Comparison of ENCODE assay signal across 12 cellular contexts in the genomic region with DNA sequence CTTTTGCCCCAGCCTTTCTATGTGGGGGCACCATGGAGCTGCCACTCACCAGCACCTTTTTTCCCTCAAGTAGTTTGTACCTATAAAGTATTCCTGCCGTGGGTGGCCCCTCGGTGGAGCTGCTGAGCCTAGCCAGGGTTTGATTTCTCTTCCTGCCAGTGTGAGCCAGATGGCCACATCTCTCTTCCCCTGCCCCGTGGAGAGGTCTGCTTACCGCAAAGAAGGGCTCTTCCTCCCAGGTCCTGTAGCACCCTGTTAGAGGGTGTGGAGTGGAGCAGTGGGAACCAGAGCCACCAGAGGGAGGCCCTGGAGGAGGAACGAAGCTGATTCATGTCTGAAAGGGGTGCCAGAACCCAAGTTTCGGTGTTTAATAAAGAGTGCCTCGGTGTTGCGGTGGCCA.
DNase-seq lines count a peak whose midpoint lies in the region; ATAC-seq and TF ChIP-seq lines count a peak whose summit lies in the region.
"Had no signal": no experiment of that assay in that cellular context is flagged by ENCODE, and none has a peak within 500 bp of the region (broad histone marks: within the 10 kb centered on the region; RNA-seq: fewer than 3 reads in every experiment).

No MANE protein-coding gene starts in this region.

- H3K36me3 ChIP-seq in HEK293 (ENCODE audit: control insufficient read depth in 2 of 2, insufficient read depth in 1 of 2, low read length in 2 of 2) = peaks cover 0 to 39% of the 10 kb centered on the region in 2 experiments; a peak in 1 of 3 replicates
- peaks cover 30 to 53% of the 10 kb centered on the region in 2 donors for H3K36me3 ChIP-seq in ascending aorta

- TF ChIP-seq CTCF in HEK293 (tag by site-specific recombination; IDR thresholded peaks at IDR 0.05) = 0 out of 2 replicates have a peak, but pooled peaks have one; percentile 13
- TF ChIP-seq CTCF in ascending aorta (IDR thresholded peaks at IDR 0.05) = no peak

- H3K4me1 ChIP-seq in HEK293 (ENCODE audit: control insufficient read depth, insufficient read depth, low read length) (no peaks in the 10 kb centered on the region), ascending aorta (no peaks in the 10 kb centered on the region)

- H3K9me3 ChIP-seq in HEK293 (ENCODE audit: control insufficient read depth, insufficient read depth, low read depth, low read length) = no peaks in the 10 kb centered on the region
- no peaks in the 10 kb centered on the region for H3K9me3 ChIP-seq in ascending aorta

- no peak overlapping the region for H3K27ac ChIP-seq in HEK293 (ENCODE audit: extremely low read depth, low read depth, low read length)
- peak overlapping the region; percentile 1 to 21 for H3K27ac ChIP-seq in ascending aorta
- H3K27ac ChIP-seq: SK-N-MC had no signal

- POLR2A ChIA-PET in HEK293 (lab: Yijun Ruan, JAX) = no interaction called here

- intact Hi-C loops in ascending aorta (cut with DNase I) = no loop called here
- intact Hi-C loops in left ventricle myocardium superior (cut with micrococcal nuclease) = no loop called here
- intact Hi-C loops in sciatic nerve (cut with DNase I) = no loop called here

- ATAC-seq in left ventricle myocardium superior (peak; percentile 34), sciatic nerve (peak; percentile 28), GM19463 (IDR thresholded peaks at IDR 0.05; ENCODE audit: unreplicated experiment) (no peak)

- CTCF ChIA-PET in HEK293 (lab: Yijun Ruan, JAX) = interaction anchor here (0.6 to 1.6 kb wide), 3 partner anchors 9 to 682 kb away, joined by 3 to 4 read pairs (median 3); no protein-coding TSS in a partner anchor

- no peaks in the 10 kb centered on the region for H3K27me3 ChIP-seq in ascending aorta

- DNase-seq in ascending aorta (ENCODE audit: low spot score in 2 of 2) (no peak), left ventricle myocardium superior (no peak), sciatic nerve (ENCODE audit: low spot score) (no peak), NCI-H1092 (lab: John Stamatoyannopoulos, UW) (no peak), cortex of kidney (lab: John Stamatoyannopoulos, UW) (no peak), NCI-H1048 (lab: John Stamatoyannopoulos, UW) (no peak)
- DNase-seq: NCI-H1436; nephron progenitor cell; NK-92 treated with Interleukin-12 subunit alpha and Interleukin-12 subunit beta, amount 100 ng/mL, for 24 hours had no signal

- H3K4me3 ChIP-seq in HEK293 (ENCODE audit: low read depth, low read length) = no peak overlapping the region
- H3K4me3 ChIP-seq in ascending aorta = no peak overlapping the region
- H3K4me3 ChIP-seq: SK-N-MC had no signal

TF ChIP-seq in HEK293, 187 proteins besides CTCF, POLR2A, EP300 and RAD21:
- no peak for TF ChIP-seq ZNF701 (tag by site-specific recombination; IDR thresholded peaks at IDR 0.05)
- TF ChIP-seq, protein P1, sequence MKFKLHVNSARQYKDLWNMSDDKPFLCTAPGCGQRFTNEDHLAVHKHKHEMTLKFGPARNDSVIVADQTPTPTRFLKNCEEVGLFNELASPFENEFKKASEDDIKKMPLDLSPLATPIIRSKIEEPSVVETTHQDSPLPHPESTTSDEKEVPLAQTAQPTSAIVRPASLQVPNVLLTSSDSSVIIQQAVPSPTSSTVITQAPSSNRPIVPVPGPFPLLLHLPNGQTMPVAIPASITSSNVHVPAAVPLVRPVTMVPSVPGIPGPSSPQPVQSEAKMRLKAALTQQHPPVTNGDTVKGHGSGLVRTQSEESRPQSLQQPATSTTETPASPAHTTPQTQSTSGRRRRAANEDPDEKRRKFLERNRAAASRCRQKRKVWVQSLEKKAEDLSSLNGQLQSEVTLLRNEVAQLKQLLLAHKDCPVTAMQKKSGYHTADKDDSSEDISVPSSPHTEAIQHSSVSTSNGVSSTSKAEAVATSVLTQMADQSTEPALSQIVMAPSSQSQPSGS (tag by site-specific recombination; IDR thresholded peaks at IDR 0.05; ENCODE audit: low read depth) = no peak
- no peak for TF ChIP-seq ZNF843 (tag by site-specific recombination; IDR thresholded peaks at IDR 0.05)
- no peak for TF ChIP-seq ZNF341 (tag by site-specific recombination; IDR thresholded peaks at IDR 0.05; ENCODE audit: low read depth)
- TF ChIP-seq ZBTB1 (tag by site-specific recombination; IDR thresholded peaks at IDR 0.05) = no peak
- no peak for TF ChIP-seq ZNF266 (tag by site-specific recombination; IDR thresholded peaks at IDR 0.05; ENCODE audit: low read depth)
- no peak for TF ChIP-seq ZFHX2 (tag by site-specific recombination; conservative IDR thresholded peaks at IDR 0.05)
- no peak for TF ChIP-seq YY2 (tag by site-specific recombination; IDR thresholded peaks at IDR 0.05)
- TF ChIP-seq ZNF560 (tag by site-specific recombination; IDR thresholded peaks at IDR 0.05; ENCODE audit: borderline replicate concordance) = no peak
- no peak for TF ChIP-seq ZNF274 (IDR thresholded peaks at IDR 0.05; ENCODE audit: low read length)
- TF ChIP-seq ZNF274 (tag by site-specific recombination; IDR thresholded peaks at IDR 0.05; ENCODE audit: borderline replicate concordance) = no peak
- TF ChIP-seq ZBTB7A (tag by site-specific recombination; IDR thresholded peaks at IDR 0.05; ENCODE audit: low read depth) = no peak
- no peak for TF ChIP-seq ZNF354C (tag by site-specific recombination; IDR thresholded peaks at IDR 0.05; ENCODE audit: borderline replicate concordance, low read depth)
- TF ChIP-seq, protein P2, sequence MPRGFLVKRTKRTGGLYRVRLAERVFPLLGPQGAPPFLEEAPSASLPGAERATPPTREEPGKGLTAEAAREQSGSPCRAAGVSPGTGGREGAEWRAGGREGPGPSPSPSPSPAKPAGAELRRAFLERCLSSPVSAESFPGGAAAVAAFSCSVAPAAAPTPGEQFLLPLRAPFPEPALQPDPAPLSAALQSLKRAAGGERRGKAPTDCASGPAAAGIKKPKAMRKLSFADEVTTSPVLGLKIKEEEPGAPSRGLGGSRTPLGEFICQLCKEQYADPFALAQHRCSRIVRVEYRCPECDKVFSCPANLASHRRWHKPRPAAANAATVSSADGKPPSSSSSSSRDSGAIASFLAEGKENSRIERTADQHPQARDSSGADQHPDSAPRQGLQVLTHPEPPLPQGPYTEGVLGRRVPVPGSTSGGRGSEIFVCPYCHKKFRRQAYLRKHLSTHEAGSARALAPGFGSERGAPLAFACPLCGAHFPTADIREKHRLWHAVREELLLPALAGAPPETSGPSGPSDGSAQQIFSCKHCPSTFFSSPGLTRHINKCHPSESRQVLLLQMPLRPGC (tag by site-specific recombination; IDR thresholded peaks at IDR 0.05) = no peak
- TF ChIP-seq KLF9 (tag by site-specific recombination; IDR thresholded peaks at IDR 0.05; ENCODE audit: low read depth) = no peak
- no peak for TF ChIP-seq ZNF510 (tag by site-specific recombination; IDR thresholded peaks at IDR 0.05; ENCODE audit: insufficient replicate concordance)
- no peak for TF ChIP-seq ZNF133 (tag by site-specific recombination; IDR thresholded peaks at IDR 0.05)
- TF ChIP-seq, protein P3, sequence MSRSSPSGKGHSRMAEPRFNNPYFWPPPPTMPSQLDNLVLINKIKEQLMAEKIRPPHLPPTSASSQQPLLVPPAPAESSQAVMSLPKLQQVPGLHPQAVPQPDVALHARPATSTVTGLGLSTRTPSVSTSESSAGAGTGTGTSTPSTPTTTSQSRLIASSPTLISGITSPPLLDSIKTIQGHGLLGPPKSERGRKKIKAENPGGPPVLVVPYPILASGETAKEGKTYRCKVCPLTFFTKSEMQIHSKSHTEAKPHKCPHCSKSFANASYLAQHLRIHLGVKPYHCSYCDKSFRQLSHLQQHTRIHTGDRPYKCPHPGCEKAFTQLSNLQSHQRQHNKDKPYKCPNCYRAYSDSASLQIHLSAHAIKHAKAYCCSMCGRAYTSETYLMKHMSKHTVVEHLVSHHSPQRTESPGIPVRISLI (tag by site-specific recombination; IDR thresholded peaks at IDR 0.05) = no peak
- TF ChIP-seq, protein P4, sequence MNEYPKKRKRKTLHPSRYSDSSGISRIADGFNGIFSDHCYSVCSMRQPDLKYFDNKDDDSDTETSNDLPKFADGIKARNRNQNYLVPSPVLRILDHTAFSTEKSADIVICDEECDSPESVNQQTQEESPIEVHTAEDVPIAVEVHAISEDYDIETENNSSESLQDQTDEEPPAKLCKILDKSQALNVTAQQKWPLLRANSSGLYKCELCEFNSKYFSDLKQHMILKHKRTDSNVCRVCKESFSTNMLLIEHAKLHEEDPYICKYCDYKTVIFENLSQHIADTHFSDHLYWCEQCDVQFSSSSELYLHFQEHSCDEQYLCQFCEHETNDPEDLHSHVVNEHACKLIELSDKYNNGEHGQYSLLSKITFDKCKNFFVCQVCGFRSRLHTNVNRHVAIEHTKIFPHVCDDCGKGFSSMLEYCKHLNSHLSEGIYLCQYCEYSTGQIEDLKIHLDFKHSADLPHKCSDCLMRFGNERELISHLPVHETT (tag by site-specific recombination; IDR thresholded peaks at IDR 0.05) = no peak
